Comparison of ENCODE assay signal across 11 cellular contexts in genomic region chr2:197211881-197212342, GRCh38.
A peak's percentile ranks its signal among the peaks of the same experiment; 100 is the strongest.
DNase-seq lines count a peak whose midpoint lies in the region; ATAC-seq and TF ChIP-seq lines count a peak whose summit lies in the region.
"Had no signal": no experiment of that assay in that cellular context is flagged by ENCODE, and none has a peak within 500 bp of the region (broad histone marks: within the 10 kb centered on the region; RNA-seq: fewer than 3 reads in every experiment).

No MANE protein-coding gene starts in this region.

- H3K36me3 Mint-ChIP-seq in activated naive CD8-positive, alpha-beta T cell treated with anti-CD3 and anti-CD28 coated beads, Interleukin-2, amount 50 U/mL, for 24 hours (ENCODE audit: low read depth): peaks cover 12% of the 10 kb centered on the region

- no peaks in the 10 kb centered on the region for H3K27me3 ChIP-seq in Peyer's patch
- no peaks in the 10 kb centered on the region for H3K27me3 ChIP-seq in BE2C

- TF ChIP-seq CTCF in Peyer's patch (IDR thresholded peaks at IDR 0.05) (no peak), BE2C (IDR thresholded peaks at IDR 0.05; ENCODE audit: low read depth, low read length) (no peak)

- no peaks in the 10 kb centered on the region for H3K9me3 ChIP-seq in Peyer's patch
- no peaks in the 10 kb centered on the region for H3K9me3 ChIP-seq in BE2C

- H3K4me3 ChIP-seq in GM08714 (ENCODE audit: low read length) (peak overlapping the region; percentile 20; the same call in 1 of the 2 replicates), Peyer's patch (no peak overlapping the region), BE2C (ENCODE audit: low read depth, low read length) (no peak overlapping the region)

- H3K4me1 Mint-ChIP-seq in activated naive CD8-positive, alpha-beta T cell treated with anti-CD3 and anti-CD28 coated beads, Interleukin-2, amount 50 U/mL, for 24 hours: peaks cover 100% of the 10 kb centered on the region

- peaks cover 0 to 75% (median 18%) of the 10 kb centered on the region in 4 donors for H3K4me1 ChIP-seq in Peyer's patch
- H3K4me1 ChIP-seq in BE2C: peaks cover 4% of the 10 kb centered on the region

- H3K9me3 Mint-ChIP-seq in activated naive CD8-positive, alpha-beta T cell treated with anti-CD3 and anti-CD28 coated beads, Interleukin-2, amount 50 U/mL, for 24 hours: no peaks in the 10 kb centered on the region
- H3K9me3 Mint-ChIP-seq: endodermal cell had no signal

- H3K27ac ChIP-seq in Peyer's patch: peak overlapping the region; percentile 66 to 84 (median 74)

- no peaks in the 10 kb centered on the region for H3K27me3 Mint-ChIP-seq in activated naive CD8-positive, alpha-beta T cell treated with anti-CD3 and anti-CD28 coated beads, Interleukin-2, amount 50 U/mL, for 24 hours

- H3K36me3 ChIP-seq in Peyer's patch (no peaks in the 10 kb centered on the region), BE2C (no peaks in the 10 kb centered on the region)

- TF ChIP-seq POLR2A in Peyer's patch (IDR thresholded peaks at IDR 0.05): no peak

- peak; percentile 35 for ATAC-seq in activated naive CD8-positive, alpha-beta T cell treated with anti-CD3 and anti-CD28 coated beads, Interleukin-2, amount 50 U/mL, for 24 hours
- no peak for ATAC-seq in GM18519 (IDR thresholded peaks at IDR 0.05; ENCODE audit: low FRiP score, unreplicated experiment)
- ATAC-seq in HG02623 (IDR thresholded peaks at IDR 0.05; ENCODE audit: unreplicated experiment): no peak

- DNase-seq in Peyer's patch: no peak
- DNase-seq in activated naive CD8-positive, alpha-beta T cell treated with anti-CD3 and anti-CD28 coated beads, Interleukin-2, amount 50 U/mL, for 24 hours: no peak
- peak; percentile 18 for DNase-seq in stimulated activated CD4-positive, alpha-beta T cell treated with anti-CD3 and anti-CD28 coated beads, Interleukin-4, amount 100 ng/mL, for 1 hour
- DNase-seq in BE2C: no peak
- DNase-seq in KG1 (lab: John Stamatoyannopoulos, UW): no peak
- DNase-seq: endodermal cell, NCI-H1436 treated with DMSO at 0.1 percent for 48 hours, T1000 had no signal

- H3K27ac Mint-ChIP-seq in activated naive CD8-positive, alpha-beta T cell treated with anti-CD3 and anti-CD28 coated beads, Interleukin-2, amount 50 U/mL, for 24 hours: peak overlapping the region; percentile 97
- H3K27ac Mint-ChIP-seq: endodermal cell had no signal

- peak overlapping the region; percentile 80 for H3K4me3 Mint-ChIP-seq in activated naive CD8-positive, alpha-beta T cell treated with anti-CD3 and anti-CD28 coated beads, Interleukin-2, amount 50 U/mL, for 24 hours
- H3K4me3 Mint-ChIP-seq: endodermal cell had no signal
